In the genomic region with DNA sequence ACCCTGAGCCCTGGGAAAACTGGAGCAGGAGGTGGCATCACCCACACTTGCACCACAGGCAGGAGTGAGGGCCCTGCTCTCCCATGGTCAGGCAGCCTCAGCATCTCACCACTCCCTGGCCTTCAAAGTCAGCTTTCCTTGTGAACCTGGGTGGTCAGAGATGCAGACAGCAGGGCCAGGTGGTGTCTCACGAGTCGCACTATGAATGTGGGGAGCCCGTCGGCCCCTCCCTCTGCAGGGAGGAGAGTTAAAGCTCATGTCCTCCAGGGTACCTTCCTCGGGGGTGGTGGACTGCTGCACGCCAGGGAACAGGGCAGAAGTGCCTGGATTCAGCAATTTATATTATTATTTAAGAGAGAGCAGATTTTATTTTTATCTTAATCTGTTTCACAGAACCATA, we compare ENCODE assay signal across 26 cellular contexts.
"Had no signal": no experiment of that assay in that cellular context is flagged by ENCODE, and none has a peak within 500 bp of the region (broad histone marks: within the 10 kb centered on the region; RNA-seq: fewer than 3 reads in every experiment).

No MANE protein-coding gene starts in this region.

- H3K9me3 ChIP-seq: body of pancreas, esophagus squamous epithelium, psoas muscle, stomach, thyroid gland, upper lobe of left lung had no signal

- H2AFZ ChIP-seq: parathyroid adenoma had no signal

- H3K4me3 ChIP-seq: body of pancreas, esophagus squamous epithelium, psoas muscle, smooth muscle cell, stomach, thyroid gland, upper lobe of left lung had no signal

- H3K27me3 ChIP-seq: body of pancreas, stomach, thyroid gland, upper lobe of left lung had no signal

- H3K4me1 ChIP-seq: body of pancreas, psoas muscle had no signal

- DNase-seq: activated CD4-positive, alpha-beta T cell treated with anti-CD3 and anti-CD28 coated beads for 48 hours; activated CD4-positive, alpha-beta T cell treated with anti-CD3 and anti-CD28 coated beads, Interleukin-2, amount 50 U/mL, for 48 hours; activated CD8-positive, alpha-beta memory T cell treated with anti-CD3 and anti-CD28 coated beads for 24 hours; activated effector memory CD4-positive, alpha-beta T cell treated with Interleukin-2 at 50 U/mL for 16 hours; activated naive CD4-positive, alpha-beta T cell treated with Interleukin-2 at 50 U/mL for 16 hours; anterior cingulate cortex; body of pancreas; dermis blood vessel endothelial cell; effector CD4-positive, alpha-beta T cell; esophagus squamous epithelium; islet precursor cell; left cardiac atrium; midbrain; naive thymus-derived CD4-positive, alpha-beta T cell; nucleus accumbens; stimulated activated CD4-positive, alpha-beta T cell treated with anti-CD3 and anti-CD28 coated beads, Interleukin-1b, Interleukin-23, amount 100 ng/mL, for 48 hours; stimulated activated CD4-positive, alpha-beta T cell treated with anti-CD3 and anti-CD28 coated beads, Interleukin-4, amount 100 ng/mL, for 4 hours; stimulated activated CD8-positive, alpha-beta memory T cell treated with anti-CD3 and anti-CD28 coated beads, Interleukin-4, amount 100 ng/mL, for 48 hours; stimulated activated naive B cell treated with anti-CD40 and anti-IgM and Interleukin-4, amounts not matched to agents 10 μg/mL and 1 μg/mL and 100 μg/mL, for 72 hours; stomach; upper lobe of left lung had no signal

- H3K9ac ChIP-seq: parathyroid adenoma had no signal

- H3K36me3 ChIP-seq: esophagus squamous epithelium, stomach, thyroid gland had no signal

- H3K27ac ChIP-seq: body of pancreas, epithelial cell of prostate, esophagus squamous epithelium, parathyroid adenoma, psoas muscle, stomach, thyroid gland, upper lobe of left lung had no signal

- H3K4me2 ChIP-seq: smooth muscle cell had no signal
